ENCODE assay signal across 16 cellular contexts in the genomic region with DNA sequence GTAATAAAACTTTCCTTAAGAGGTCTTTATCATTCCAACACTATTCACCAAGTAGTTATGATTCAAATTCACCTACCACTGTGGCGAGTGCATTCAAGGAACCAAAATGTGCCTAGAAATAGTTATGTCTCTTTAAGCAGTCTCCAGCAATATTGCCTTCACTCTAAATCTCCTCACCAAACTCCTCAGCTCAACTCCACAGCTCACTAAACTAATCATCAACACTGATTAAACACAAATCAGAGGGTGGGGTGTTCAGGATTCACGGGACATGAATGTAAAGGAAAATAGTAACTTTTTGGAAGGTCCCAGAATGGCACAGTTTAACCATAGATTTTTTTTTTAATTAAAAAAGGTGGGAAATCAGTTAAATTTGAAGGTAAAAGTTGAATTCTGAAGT.
DNase-seq lines count a peak whose midpoint lies in the region; ATAC-seq, FAIRE-seq and TF ChIP-seq lines count a peak whose summit lies in the region.
"Had no signal": no experiment of that assay in that cellular context is flagged by ENCODE, and none has a peak within 500 bp of the region (broad histone marks: within the 10 kb centered on the region; RNA-seq: fewer than 3 reads in every experiment).

No MANE protein-coding gene starts in this region.

- no peaks in the 10 kb centered on the region for H3K79me2 ChIP-seq in Loucy (ENCODE audit: insufficient read depth, low read length)

- no peak overlapping the region for H2AFZ ChIP-seq in Loucy (ENCODE audit: low read length)

- H3K36me3 Mint-ChIP-seq in activated T-cell treated with anti-CD3 and anti-CD28 coated beads, Interleukin-2, amount 50 U/mL, for 24 hours (ENCODE audit: low read depth) = peaks cover 27% of the 10 kb centered on the region
- peaks cover 48% of the 10 kb centered on the region for H3K36me3 Mint-ChIP-seq in activated T-helper 2 cell treated with anti-CD3 and anti-CD28 coated beads, Interferon-gamma antibody, Interleukin-2, Interleukin-4, amounts not matched to agents 10 μg/mL and 5 μg/mL and 100 μg/mL, durations not matched to agents 14 hours and 24 hours and 36 hours (ENCODE audit: low read depth)
- H3K36me3 Mint-ChIP-seq in naive thymus-derived CD8-positive, alpha-beta T cell = no peaks in the 10 kb centered on the region

- H3K9me3 Mint-ChIP-seq in activated T-cell treated with anti-CD3 and anti-CD28 coated beads, Interleukin-2, amount 50 U/mL, for 24 hours = peaks cover 13% of the 10 kb centered on the region
- peaks cover 46% of the 10 kb centered on the region for H3K9me3 Mint-ChIP-seq in activated T-helper 2 cell treated with anti-CD3 and anti-CD28 coated beads, Interferon-gamma antibody, Interleukin-2, Interleukin-4, amounts not matched to agents 10 μg/mL and 5 μg/mL and 100 μg/mL, durations not matched to agents 14 hours and 24 hours and 36 hours
- H3K9me3 Mint-ChIP-seq in naive thymus-derived CD8-positive, alpha-beta T cell = peaks cover 0 to 3% (median 0%) of the 10 kb centered on the region in 9 donors

- POLR2A ChIA-PET in naive thymus-derived CD8-positive, alpha-beta T cell (lab: Charles Lee) = interaction anchor here (1.3 to 5.6 kb wide), 6 partner anchors 18 to 72 kb away, joined by 4 to 47 read pairs (median 8); a partner anchor contains a TSS

- H3K9me2 ChIP-seq in Loucy (replicated peaks; ENCODE audit: low read depth, low read length) = no peaks in the 10 kb centered on the region

- no peak for FAIRE-seq in urothelium cell line (lab: Jason Lieb, UNC)

- peaks cover 73% of the 10 kb centered on the region for H3K4me1 Mint-ChIP-seq in activated T-cell treated with anti-CD3 and anti-CD28 coated beads, Interleukin-2, amount 50 U/mL, for 24 hours (ENCODE audit: low read depth)
- H3K4me1 Mint-ChIP-seq in activated T-helper 2 cell treated with anti-CD3 and anti-CD28 coated beads, Interferon-gamma antibody, Interleukin-2, Interleukin-4, amounts not matched to agents 10 μg/mL and 5 μg/mL and 100 μg/mL, durations not matched to agents 14 hours and 24 hours and 36 hours (ENCODE audit: low read depth) = peaks cover 56% of the 10 kb centered on the region
- peaks cover 38 to 79% (median 72%) of the 10 kb centered on the region in 4 donors for H3K4me1 Mint-ChIP-seq in naive thymus-derived CD8-positive, alpha-beta T cell

- H3K4me1 ChIP-seq in Loucy (ENCODE audit: insufficient read depth, low read length, poor library complexity, severe bottlenecking) = peaks cover 52% of the 10 kb centered on the region
- H3K4me1 ChIP-seq: stomach, uterus had no signal

- H3K9ac ChIP-seq in Loucy (ENCODE audit: low read depth, low read length, poor library complexity, severe bottlenecking) = peak overlapping the region; percentile 14

- peak overlapping the region; percentile 97 for H3K27ac Mint-ChIP-seq in activated T-cell treated with anti-CD3 and anti-CD28 coated beads, Interleukin-2, amount 50 U/mL, for 24 hours
- H3K27ac Mint-ChIP-seq in activated T-helper 2 cell treated with anti-CD3 and anti-CD28 coated beads, Interferon-gamma antibody, Interleukin-2, Interleukin-4, amounts not matched to agents 10 μg/mL and 5 μg/mL and 100 μg/mL, durations not matched to agents 14 hours and 24 hours and 36 hours = peak overlapping the region; percentile 96
- H3K27ac Mint-ChIP-seq in naive thymus-derived CD8-positive, alpha-beta T cell = peak overlapping the region; percentile 95 to 99 (median 98)

- no peak for DNase-seq in activated T-cell treated with anti-CD3 and anti-CD28 coated beads, Interleukin-2, amount 50 U/mL, for 24 hours
- no peak for DNase-seq in activated T-cell treated with anti-CD3 and anti-CD28 coated beads for 4 hours
- no peak for DNase-seq in activated T-helper 2 cell treated with anti-CD3 and anti-CD28 coated beads, Interferon-gamma antibody, Interleukin-2, Interleukin-4, amounts not matched to agents 10 μg/mL and 5 μg/mL and 100 μg/mL, durations not matched to agents 14 hours and 24 hours and 36 hours (ENCODE audit: low spot score)
- no peak for DNase-seq in naive thymus-derived CD8-positive, alpha-beta T cell
- DNase-seq in NCI-H2171 (lab: John Stamatoyannopoulos, UW) = no peak
- DNase-seq in urothelium cell line (ENCODE audit: low spot score) = no peak
- no peak for DNase-seq in 8988T
- DNase-seq: activated gamma-delta T cell, COR-L47, NCI-H1092 treated with DMSO at 0.1 percent for 48 hours, Right ventricle myocardium superior, spleen, stomach, uterus had no signal

- peak overlapping the region; percentile 55 for H3K4me3 ChIP-seq in Loucy (ENCODE audit: low read length, poor library complexity, severe bottlenecking)
- H3K4me3 ChIP-seq: stomach, uterus had no signal

- no peaks in the 10 kb centered on the region for H3K27me3 Mint-ChIP-seq in activated T-cell treated with anti-CD3 and anti-CD28 coated beads, Interleukin-2, amount 50 U/mL, for 24 hours
- no peaks in the 10 kb centered on the region for H3K27me3 Mint-ChIP-seq in activated T-helper 2 cell treated with anti-CD3 and anti-CD28 coated beads, Interferon-gamma antibody, Interleukin-2, Interleukin-4, amounts not matched to agents 10 μg/mL and 5 μg/mL and 100 μg/mL, durations not matched to agents 14 hours and 24 hours and 36 hours (ENCODE audit: low read depth)
- no peaks in the 10 kb centered on the region for H3K27me3 Mint-ChIP-seq in naive thymus-derived CD8-positive, alpha-beta T cell

- H3K27me3 ChIP-seq in Loucy (ENCODE audit: insufficient read depth, low read length, poor library complexity, severe bottlenecking) = no peaks in the 10 kb centered on the region
- H3K27me3 ChIP-seq: spleen, stomach, uterus had no signal

- H3K4me3 Mint-ChIP-seq in activated T-cell treated with anti-CD3 and anti-CD28 coated beads, Interleukin-2, amount 50 U/mL, for 24 hours = peak overlapping the region; percentile 82
- H3K4me3 Mint-ChIP-seq in activated T-helper 2 cell treated with anti-CD3 and anti-CD28 coated beads, Interferon-gamma antibody, Interleukin-2, Interleukin-4, amounts not matched to agents 10 μg/mL and 5 μg/mL and 100 μg/mL, durations not matched to agents 14 hours and 24 hours and 36 hours (ENCODE audit: low read depth) = peak overlapping the region; percentile 76
- H3K4me3 Mint-ChIP-seq in naive thymus-derived CD8-positive, alpha-beta T cell = peak overlapping the region; percentile 77 to 92 (median 90)

- TF ChIP-seq CTCF in Loucy (conservative IDR thresholded peaks at IDR 0.05; ENCODE audit: low read length) = no peak

- H3K36me3 ChIP-seq in Loucy (ENCODE audit: insufficient read depth, low read length) = no peaks in the 10 kb centered on the region
- H3K36me3 ChIP-seq: uterus had no signal

- no peaks in the 10 kb centered on the region for H3K9me3 ChIP-seq in Loucy (ENCODE audit: insufficient read depth, low read depth, low read length)
- H3K9me3 ChIP-seq: spleen, stomach, uterus had no signal

- peak overlapping the region; percentile 68 for H3K4me2 ChIP-seq in Loucy (ENCODE audit: low read depth, low read length, poor library complexity, severe bottlenecking)

- H3F3A ChIP-seq in Loucy (ENCODE audit: low read depth) = peaks cover 3% of the 10 kb centered on the region; the same call in 1 of the 2 replicates

- H4K20me1 ChIP-seq in Loucy (ENCODE audit: insufficient read depth, low read length, poor library complexity, severe bottlenecking) = no peaks in the 10 kb centered on the region

- no peak for ATAC-seq in naive thymus-derived CD8-positive, alpha-beta T cell
- ATAC-seq: left lobe of liver had no signal

- intact Hi-C loops in activated T-helper 2 cell treated with anti-CD3 and anti-CD28 coated beads, Interferon-gamma antibody, Interleukin-2, Interleukin-4, amounts not matched to agents 10 μg/mL and 5 μg/mL and 100 μg/mL, durations not matched to agents 14 hours and 24 hours and 36 hours (cut with micrococcal nuclease) = loop anchor here (5.0 to 10.0 kb wide), 2 partner anchors 353 to 551 kb away; a partner anchor contains a TSS
